Comparison of ENCODE assay signal across 7 cellular contexts in the genomic region with DNA sequence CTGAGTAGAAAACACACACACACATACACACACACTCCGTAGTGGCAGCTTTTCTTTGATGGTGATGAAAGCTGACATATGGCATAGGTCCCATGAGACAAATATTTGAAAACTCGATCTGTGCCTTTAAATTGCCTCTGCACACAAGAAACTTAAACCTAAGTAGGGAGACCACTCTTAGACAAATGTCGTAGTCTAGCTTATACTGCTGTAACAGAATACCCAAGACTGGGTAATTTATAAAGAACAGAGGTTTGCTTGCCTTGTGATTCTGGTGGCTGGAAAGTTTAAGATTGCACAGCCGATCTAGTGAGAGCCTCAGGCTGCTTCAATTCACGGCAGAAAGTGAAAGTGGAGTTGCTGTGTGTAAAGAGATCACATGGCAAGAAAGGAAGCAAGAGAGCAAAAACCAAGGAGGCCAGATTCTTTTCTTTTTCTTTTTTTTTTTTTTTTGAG.
DNase-seq lines count a peak whose midpoint lies in the region; ATAC-seq and TF ChIP-seq lines count a peak whose summit lies in the region.

No MANE protein-coding gene starts in this region.

- peaks cover 0 to 20% of the 10 kb centered on the region in 2 donors for H3K4me1 Mint-ChIP-seq in stimulated activated naive B cell treated with anti-CD40 and anti-IgM and Interleukin-4, amounts not matched to agents 10 μg/mL and 1 μg/mL and 100 μg/mL, for 72 hours

- peak; percentile 65 for ATAC-seq in GM18861 (IDR thresholded peaks at IDR 0.05; ENCODE audit: unreplicated experiment)
- peak; percentile 65 for ATAC-seq in HG03045 (IDR thresholded peaks at IDR 0.05; ENCODE audit: unreplicated experiment)
- peak in 7 of 8 donors; percentile 39 to 75 (median 50) for ATAC-seq in heart right ventricle
- peak; percentile 69 to 73 for ATAC-seq in stimulated activated naive B cell treated with anti-CD40 and anti-IgM and Interleukin-4, amounts not matched to agents 10 μg/mL and 1 μg/mL and 100 μg/mL, for 72 hours (replicated peaks)

- no peaks in the 10 kb centered on the region for H3K36me3 ChIP-seq in Peyer's patch
- H3K36me3 ChIP-seq in heart right ventricle = no peaks in the 10 kb centered on the region
- H3K36me3 ChIP-seq in ovary = no peaks in the 10 kb centered on the region

- intact Hi-C loops in heart right ventricle (cut with DNase I) (no loop called here), ovary (cut with DNase I) (no loop called here)

- no peak overlapping the region for H3K27ac ChIP-seq in Peyer's patch
- H3K27ac ChIP-seq in heart right ventricle = peak overlapping the region in 2 of 10 donors; percentile 21 to 70
- H3K27ac ChIP-seq in ovary = no peak overlapping the region

- H3K4me3 ChIP-seq in Peyer's patch = peak overlapping the region; percentile 5 to 52 (median 19)
- H3K4me3 ChIP-seq in heart right ventricle = peak overlapping the region in 7 of 10 donors; percentile 12 to 46 (median 39)
- no peak overlapping the region for H3K4me3 ChIP-seq in ovary

- no peaks in the 10 kb centered on the region for H3K9me3 ChIP-seq in Peyer's patch
- no peaks in the 10 kb centered on the region for H3K9me3 ChIP-seq in heart right ventricle
- H3K9me3 ChIP-seq in ovary = no peaks in the 10 kb centered on the region

- no peaks in the 10 kb centered on the region for H3K27me3 Mint-ChIP-seq in stimulated activated naive B cell treated with anti-CD40 and anti-IgM and Interleukin-4, amounts not matched to agents 10 μg/mL and 1 μg/mL and 100 μg/mL, for 72 hours

- no peak for TF ChIP-seq EP300 in ovary (IDR thresholded peaks at IDR 0.05)

- H3K9me3 Mint-ChIP-seq in stimulated activated naive B cell treated with anti-CD40 and anti-IgM and Interleukin-4, amounts not matched to agents 10 μg/mL and 1 μg/mL and 100 μg/mL, for 72 hours = no peaks in the 10 kb centered on the region

- peak overlapping the region; percentile 61 to 70 for H3K4me3 Mint-ChIP-seq in stimulated activated naive B cell treated with anti-CD40 and anti-IgM and Interleukin-4, amounts not matched to agents 10 μg/mL and 1 μg/mL and 100 μg/mL, for 72 hours

- H3K36me3 Mint-ChIP-seq in stimulated activated naive B cell treated with anti-CD40 and anti-IgM and Interleukin-4, amounts not matched to agents 10 μg/mL and 1 μg/mL and 100 μg/mL, for 72 hours = no peaks in the 10 kb centered on the region

- TF ChIP-seq POLR2A in Peyer's patch (IDR thresholded peaks at IDR 0.05) (no peak), ovary (IDR thresholded peaks at IDR 0.05) (no peak)

- H3K27me3 ChIP-seq in Peyer's patch (no peaks in the 10 kb centered on the region), heart right ventricle (no peaks in the 10 kb centered on the region), ovary (no peaks in the 10 kb centered on the region)

- H3K4me1 ChIP-seq in Peyer's patch = no peaks in the 10 kb centered on the region
- H3K4me1 ChIP-seq in heart right ventricle = peaks cover 0 to 9% (median 0%) of the 10 kb centered on the region in 9 donors
- H3K4me1 ChIP-seq in ovary (ENCODE audit: insufficient read depth) = no peaks in the 10 kb centered on the region

- peak in 1 of 3 donors; percentile 47 for DNase-seq in Peyer's patch
- peak in 1 of 2 donors; percentile 9 for DNase-seq in heart right ventricle
- no peak for DNase-seq in stimulated activated naive B cell treated with anti-CD40 and anti-IgM and Interleukin-4, amounts not matched to agents 10 μg/mL and 1 μg/mL and 100 μg/mL, for 72 hours
- DNase-seq in C1 segment of cervical spinal cord (lab: John Stamatoyannopoulos, UW) = no peak
- DNase-seq in ovary = no peak

- TF ChIP-seq CTCF in Peyer's patch (IDR thresholded peaks at IDR 0.05) (no peak), heart right ventricle (IDR thresholded peaks at IDR 0.05) (no peak), ovary (IDR thresholded peaks at IDR 0.05) (no peak)

- peak overlapping the region; percentile 32 for H3K27ac Mint-ChIP-seq in stimulated activated naive B cell treated with anti-CD40 and anti-IgM and Interleukin-4, amounts not matched to agents 10 μg/mL and 1 μg/mL and 100 μg/mL, for 72 hours

- WGBS in heart right ventricle, 2 donors = 20 to 26% methylated on average over 5 of the region's 5 CpGs
- 7 to 19% (median 15%) methylated on average over 5 of the region's 5 CpGs for WGBS in ovary, 3 donors
